ENCODE assay signal across 20 cellular contexts in the genomic region with DNA sequence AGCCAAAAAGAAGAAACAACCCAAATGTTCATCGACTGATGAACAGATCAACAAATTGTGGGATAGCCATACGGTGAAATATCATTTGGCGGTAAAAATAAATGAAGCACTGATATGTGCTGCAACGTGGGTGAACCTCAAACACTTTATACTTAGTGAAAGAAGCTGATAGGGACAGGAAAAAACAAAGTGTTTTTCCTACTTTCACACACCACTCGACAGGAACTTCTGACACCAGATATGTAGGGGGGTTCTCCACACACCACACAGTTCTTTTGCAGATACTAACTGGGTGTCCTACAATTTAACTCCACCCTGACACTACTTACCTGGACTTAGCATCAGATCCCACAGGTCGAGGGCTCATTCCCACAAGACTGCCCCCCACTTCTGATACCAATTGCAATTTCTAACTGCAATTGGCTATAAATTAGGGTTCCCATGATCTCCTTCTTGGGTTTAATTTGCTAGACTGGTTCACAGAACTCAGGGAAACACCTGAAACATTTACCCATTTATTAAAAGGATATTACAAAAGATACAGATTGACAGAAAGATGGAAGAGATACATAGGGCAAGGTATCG. TPM values are rescaled to one million over a fixed set of nuclear protein-coding genes. Genes with fewer than 3 reads are reported as not detected.
DNase-seq lines count a peak whose midpoint lies in the region; ATAC-seq, FAIRE-seq and TF ChIP-seq lines count a peak whose summit lies in the region.
"Had no signal": no experiment of that assay in that cellular context is flagged by ENCODE, and none has a peak within 500 bp of the region (broad histone marks: within the 10 kb centered on the region; RNA-seq: fewer than 3 reads in every experiment).

No MANE protein-coding gene starts in this region.

- H3K23ac ChIP-seq in H9 (ENCODE audit: insufficient read length, low read depth, low read length) = no peak overlapping the region
- no peak overlapping the region for H3K23ac ChIP-seq in mesenchymal stem cell (ENCODE audit: low read length in 2 of 2)

- H2BK120ac ChIP-seq in H9 (ENCODE audit: low read depth, low read length, poor library complexity, severe bottlenecking) (peak overlapping the region; percentile 48), mesenchymal stem cell (ENCODE audit: low read depth, low read length) (no peak overlapping the region)

- H3K27ac ChIP-seq in DND-41 (ENCODE audit: low read length) (0 out of 2 replicates have a peak overlapping the region, but pooled peaks have one; percentile 8), H9 (ENCODE audit: insufficient read length, low read depth, low read length) (no peak overlapping the region), K562 (ENCODE audit: extremely low read depth, low read depth, low read length) (no peak overlapping the region), mesenchymal stem cell (ENCODE audit: low read length, poor library complexity, severe bottlenecking) (no peak overlapping the region), osteoblast (ENCODE audit: low read depth, low read length) (no peak overlapping the region)
- H3K27ac ChIP-seq: BLaER1 treated with 17β-estradiol and CSF1 and Interleukin-3, amounts not matched to agents 10 nM and 100 nM had no signal

- CTCF ChIA-PET in K562 (lab: Yijun Ruan, JAX; ENCODE audit: low intra/inter-chr PET ratio) = no interaction called here

- H3K4ac ChIP-seq in H9 (ENCODE audit: low read depth, low read length) (peak overlapping the region; percentile 50; the same call in 1 of the 2 replicates), mesenchymal stem cell (ENCODE audit: low read depth in 1 of 2, low read length in 2 of 2) (no peak overlapping the region)

- no peak overlapping the region for H2AK5ac ChIP-seq in H9 (ENCODE audit: insufficient read length, low read length)
- no peak overlapping the region for H2AK5ac ChIP-seq in mesenchymal stem cell (ENCODE audit: low read length, severe bottlenecking)

- no peak overlapping the region for H3K4me3 Mint-ChIP-seq in H9
- H3K4me3 Mint-ChIP-seq: B cell; CD14-positive monocyte; CD4-positive, alpha-beta T cell; CD8-positive, alpha-beta memory T cell had no signal

- no peak overlapping the region for H3K4me3 ChIP-seq in DND-41 (ENCODE audit: low read depth in 1 of 2, low read length in 2 of 2)
- H3K4me3 ChIP-seq in K562 = no peak overlapping the region
- H3K4me3 ChIP-seq in mesenchymal stem cell (ENCODE audit: insufficient read depth in 1 of 2, low read depth in 1 of 2, low read length in 2 of 2) = peak overlapping the region in 1 of 2 experiments; percentile 12
- no peak overlapping the region for H3K4me3 ChIP-seq in osteoblast (ENCODE audit: insufficient read depth, low read length)

- H2BK20ac ChIP-seq in H9 (ENCODE audit: low read depth, low read length, poor library complexity, severe bottlenecking) = peak overlapping the region; percentile 94

- no peak for TF ChIP-seq CTCF in DND-41 (IDR thresholded peaks at IDR 0.05; ENCODE audit: borderline replicate concordance, extremely low read depth, low read length, poor library complexity, severe bottlenecking)
- TF ChIP-seq CTCF in H9 (conservative IDR thresholded peaks at IDR 0.05) = no peak
- TF ChIP-seq CTCF in K562 (IDR thresholded peaks at IDR 0.05 in 2 of 3, conservative IDR thresholded peaks at IDR 0.05 in 1 of 3; ENCODE audit: insufficient read depth in 2 of 3, low read depth in 1 of 3, low read length in 3 of 3) = no peak
- TF ChIP-seq CTCF in osteoblast (IDR thresholded peaks at IDR 0.05; ENCODE audit: extremely low read depth, low read depth, low read length) = no peak

- H3K36me3 ChIP-seq in DND-41 (ENCODE audit: insufficient read depth, low read length) (no peaks in the 10 kb centered on the region), K562 (ENCODE audit: control insufficient read depth, insufficient read depth, low read length) (no peaks in the 10 kb centered on the region), mesenchymal stem cell (ENCODE audit: control insufficient read depth in 1 of 2, insufficient read depth in 2 of 2, low read depth in 1 of 2, low read length in 2 of 2) (no peaks in the 10 kb centered on the region), osteoblast (ENCODE audit: insufficient read depth, low read length) (no peaks in the 10 kb centered on the region)

- peaks cover 63% of the 10 kb centered on the region for H3K4me1 ChIP-seq in DND-41 (ENCODE audit: insufficient read depth, low read length)
- peaks cover 6% of the 10 kb centered on the region; the same call in 1 of the 2 replicates for H3K4me1 ChIP-seq in H9 (ENCODE audit: insufficient read depth, low read length)
- H3K4me1 ChIP-seq in K562 (replicated peaks in 1 of 2; ENCODE audit: control insufficient read depth in 2 of 2, insufficient read depth in 2 of 2, low read length in 2 of 2) = peaks cover 4 to 21% of the 10 kb centered on the region in 2 experiments; a peak in 3 of 5 replicates
- peaks cover 3% of the 10 kb centered on the region for H3K4me1 ChIP-seq in mesenchymal stem cell (ENCODE audit: control insufficient read depth, insufficient read depth, low read depth, low read length)
- peaks cover 16% of the 10 kb centered on the region for H3K4me1 ChIP-seq in osteoblast (ENCODE audit: insufficient read depth, low read length)

- ATAC-seq in DND-41 (ENCODE audit: insufficient read depth, low read depth) = no peak
- ATAC-seq in K562 = no peak
- ATAC-seq in HG03196 (IDR thresholded peaks at IDR 0.05; ENCODE audit: unreplicated experiment) = no peak

- H4K5ac ChIP-seq in H9 (ENCODE audit: insufficient read length, low read depth, low read length) = no peak overlapping the region

- no peak for FAIRE-seq in K562 (lab: Jason Lieb, UNC)
- FAIRE-seq: D721Med, GM12891, GM18507 had no signal

- no peak overlapping the region for H2BK5ac ChIP-seq in H9 (ENCODE audit: insufficient read length, low read length)
- no peak overlapping the region for H2BK5ac ChIP-seq in mesenchymal stem cell (ENCODE audit: low read depth, low read length, poor library complexity, severe bottlenecking)

- H3K27me3 Mint-ChIP-seq in H9 (ENCODE audit: low read depth) = no peaks in the 10 kb centered on the region

- BruUV-seq in K562 (replicated peaks; lab: Mats Ljungman, UMichigan) = no TSS peak

- no peaks in the 10 kb centered on the region for H3K9me1 ChIP-seq in K562 (ENCODE audit: control insufficient read depth, insufficient read depth, low read length)

- DNase-seq in DND-41 = no peak
- DNase-seq in H9 = no peak
- no peak for DNase-seq in K562 (ENCODE audit: extremely low read depth in 1 of 4, low spot score in 3 of 4)
- DNase-seq in mesenchymal stem cell = no peak
- DNase-seq in NCI-H446 treated with DMSO at 0.1 percent for 48 hours (lab: John Stamatoyannopoulos, UW) = no peak
- no peak for DNase-seq in osteoblast (ENCODE audit: insufficient read length, low spot score, missing footprints)
- DNase-seq: CD4-positive, alpha-beta T cell; CD8-positive, alpha-beta memory T cell; DMS 273 treated with DMSO at 0.1 percent for 48 hours; DMS79; GF-D8; GOT3; H7 had no signal

- H2BK12ac ChIP-seq in H9 (ENCODE audit: insufficient read length, low read depth, low read length) (no peak overlapping the region), mesenchymal stem cell (ENCODE audit: low read length in 2 of 2) (no peak overlapping the region)

- H4K20me1 ChIP-seq in DND-41 (ENCODE audit: insufficient read depth, low read length) (no peaks in the 10 kb centered on the region), H9 (ENCODE audit: control insufficient read depth, insufficient read depth, insufficient read length) (no peaks in the 10 kb centered on the region), K562 (replicated peaks; ENCODE audit: control insufficient read depth, insufficient read depth, low read length) (no peaks in the 10 kb centered on the region), osteoblast (ENCODE audit: insufficient read depth, low read length) (no peaks in the 10 kb centered on the region)
- H4K20me1 ChIP-seq: BLaER1 treated with 17β-estradiol and CSF1 and Interleukin-3, amounts not matched to agents 10 nM and 100 nM had no signal

- TF ChIP-seq POLR2A in K562 (conservative IDR thresholded peaks at IDR 0.05) = no peak

- H3K14ac ChIP-seq in H9 (ENCODE audit: insufficient read depth, low read length) (no peak overlapping the region), mesenchymal stem cell (ENCODE audit: low read length in 2 of 2) (no peak overlapping the region)

- no peak overlapping the region for H4K8ac ChIP-seq in H9 (replicated peaks; ENCODE audit: insufficient read length, low read depth, low read length)
- no peak overlapping the region for H4K8ac ChIP-seq in mesenchymal stem cell (ENCODE audit: low read length)

- intact Hi-C loops in K562 (cut with micrococcal nuclease) = no loop called here

- H3K4me1 Mint-ChIP-seq in H9 = peaks cover 27% of the 10 kb centered on the region in 2 experiments

- H3K18ac ChIP-seq in H9 (ENCODE audit: insufficient read length, low read depth, low read length) (peak overlapping the region; percentile 40), mesenchymal stem cell (ENCODE audit: low read depth in 1 of 2, low read length in 2 of 2) (no peak overlapping the region)

- peak overlapping the region in 1 of 3 experiments; percentile 25; a peak in 1 of 7 replicates for H3K27ac Mint-ChIP-seq in H9
- H3K27ac Mint-ChIP-seq: B cell; CD14-positive monocyte; CD4-positive, alpha-beta T cell had no signal

- no peak for TF ChIP-seq EP300 in K562 (IDR thresholded peaks at IDR 0.05; ENCODE audit: low read length)

- peaks cover 8 to 9% of the 10 kb centered on the region in 2 experiments; a peak in 3 of 5 replicates for H3K9me3 Mint-ChIP-seq in H9
- H3K9me3 Mint-ChIP-seq: CD4-positive, alpha-beta T cell had no signal

- no peak overlapping the region for H3K4me2 ChIP-seq in DND-41 (ENCODE audit: insufficient read depth, low read length)
- H3K4me2 ChIP-seq in H9 (ENCODE audit: insufficient read depth, insufficient read length, low read length) = no peak overlapping the region
- no peak overlapping the region for H3K4me2 ChIP-seq in K562 (ENCODE audit: insufficient read depth, low read length)
- no peak overlapping the region for H3K4me2 ChIP-seq in mesenchymal stem cell (ENCODE audit: low read length, poor library complexity, severe bottlenecking)
- no peak overlapping the region for H3K4me2 ChIP-seq in osteoblast (ENCODE audit: insufficient read depth, low read length)

- peaks cover 2 to 9% (median 5%) of the 10 kb centered on the region in 3 experiments; a peak in 3 of 7 replicates for H3K36me3 Mint-ChIP-seq in H9 (ENCODE audit: insufficient read depth in 1 of 3, low read depth in 3 of 3)

- H2AFZ ChIP-seq in DND-41 (ENCODE audit: low read depth, low read length) (no peak overlapping the region), H9 (ENCODE audit: low read length) (no peak overlapping the region), K562 (ENCODE audit: low read depth, low read length) (no peak overlapping the region), mesenchymal stem cell (ENCODE audit: low read depth, low read length) (no peak overlapping the region), osteoblast (ENCODE audit: low read length) (no peak overlapping the region)

- in situ Hi-C loops in K562 (cut with MboI) = no loop called here

- H4K91ac ChIP-seq in H9 (ENCODE audit: insufficient read length, low read depth, low read length) (no peak overlapping the region), mesenchymal stem cell (ENCODE audit: low read length) (no peak overlapping the region)

- no CpG with 5 or more reads among the region's 7 CpGs for WGBS in H9 (ENCODE audit: extremely low coverage, insufficient read length, low lambda C conversion rate)
- WGBS in K562 (ENCODE audit: insufficient coverage, low coverage, missing lambda C conversion rate) = 54% methylated on average over 7 of the region's 7 CpGs
- 92% methylated on average over 7 of the region's 7 CpGs for WGBS in mesenchymal stem cell

- H3T11ph ChIP-seq in H9 (ENCODE audit: low read length) = peak overlapping the region; percentile 29

- H3K27me3 ChIP-seq in DND-41 (ENCODE audit: insufficient read depth, low read length, poor library complexity) = no peaks in the 10 kb centered on the region
- no peaks in the 10 kb centered on the region for H3K27me3 ChIP-seq in H9 (ENCODE audit: insufficient read depth, low read length)
- no peaks in the 10 kb centered on the region for H3K27me3 ChIP-seq in K562 (ENCODE audit: control insufficient read depth in 2 of 2, insufficient read depth in 2 of 2, low read length in 2 of 2)
- no peaks in the 10 kb centered on the region for H3K27me3 ChIP-seq in mesenchymal stem cell (ENCODE audit: control insufficient read depth in 1 of 2, insufficient read depth in 1 of 2, low read length in 2 of 2)
- no peaks in the 10 kb centered on the region for H3K27me3 ChIP-seq in osteoblast (ENCODE audit: insufficient read depth, low read length)
- H3K27me3 ChIP-seq: BLaER1 treated with 17β-estradiol and CSF1 and Interleukin-3, amounts not matched to agents 10 nM and 100 nM had no signal

- H2BK15ac ChIP-seq in H9 (ENCODE audit: low read depth, low read length) (no peak overlapping the region), mesenchymal stem cell (ENCODE audit: low read depth, poor library complexity, severe bottlenecking) (peak overlapping the region; percentile 54)

- H3K23me2 ChIP-seq in H9 (ENCODE audit: insufficient read length, low read depth, low read length, poor library complexity, severe bottlenecking) = no peaks in the 10 kb centered on the region

- TF ChIP-seq RAD21 in K562 (CRISPR knock-in tag; conservative IDR thresholded peaks at IDR 0.05 in 1 of 2, IDR thresholded peaks at IDR 0.05 in 1 of 2) = no peak

- no peaks in the 10 kb centered on the region for H3K9me3 ChIP-seq in DND-41 (ENCODE audit: insufficient read depth, low read length, severe bottlenecking)
- no peaks in the 10 kb centered on the region for H3K9me3 ChIP-seq in H9 (ENCODE audit: control insufficient read depth, low read depth, low read length)
- no peaks in the 10 kb centered on the region for H3K9me3 ChIP-seq in K562 (replicated peaks; ENCODE audit: control insufficient read depth, insufficient read depth, low read depth, low read length)
- H3K9me3 ChIP-seq in mesenchymal stem cell (ENCODE audit: control insufficient read depth, low read length) = no peaks in the 10 kb centered on the region
- no peaks in the 10 kb centered on the region for H3K9me3 ChIP-seq in osteoblast (ENCODE audit: low read depth, low read length)

- H3K79me2 ChIP-seq in DND-41 (ENCODE audit: insufficient read depth, low read length) (no peaks in the 10 kb centered on the region), H9 (ENCODE audit: insufficient read depth, low read length) (no peaks in the 10 kb centered on the region), K562 (ENCODE audit: control insufficient read depth, insufficient read depth, low read length) (no peaks in the 10 kb centered on the region), osteoblast (ENCODE audit: insufficient read depth, low read length) (no peaks in the 10 kb centered on the region)

- H3K79me1 ChIP-seq in H9 (ENCODE audit: insufficient read depth, low read depth, low read length, poor library complexity, severe bottlenecking) (no peaks in the 10 kb centered on the region), mesenchymal stem cell (replicated peaks; ENCODE audit: low read length, poor library complexity, severe bottlenecking) (no peaks in the 10 kb centered on the region)

- no peak overlapping the region for H3K56ac ChIP-seq in H9 (ENCODE audit: insufficient read length, low read depth, low read length)

- no peak overlapping the region for H3K9ac ChIP-seq in DND-41 (ENCODE audit: low read depth, low read length)
- H3K9ac ChIP-seq in H9 (ENCODE audit: extremely low read depth, insufficient read length, low read length) = no peak overlapping the region
- H3K9ac ChIP-seq in K562 (ENCODE audit: insufficient read depth in 1 of 2, low read depth in 2 of 2, low read length in 2 of 2) = no peak overlapping the region
- no peak overlapping the region for H3K9ac ChIP-seq in mesenchymal stem cell (ENCODE audit: low read length)
- H3K9ac ChIP-seq: BLaER1 treated with 17β-estradiol and CSF1 and Interleukin-3, amounts not matched to agents 10 nM and 100 nM had no signal

- POLR2A ChIA-PET in K562 (lab: Yijun Ruan, JAX) = no interaction called here

RNA-seq across cellular contexts. Expression of a gene that starts 35.7 kb away (rescaled TPM):
- total RNA-seq in H9 (2021) (39.0 and 39.9 TPM in 2 replicates), K562 (2014; rRNA removed) (7.2 and 9.2 TPM in 2 replicates), K562 (2014; rRNA removed; fragmentation: Illumina TruSeq; extraction: Trizol) (20.1 and 24.4 TPM in 2 replicates), K562 (2015; rRNA removed; fragmentation: Illumina TruSeq; extraction: Trizol) (17.1 and 19.4 TPM in 2 replicates), K562 (2021) (17.6 and 23.5 TPM in 2 replicates), osteoblast (10.9 and 15.3 TPM in 2 replicates)
- total RNA-seq in K562 (2011; cell fraction: chromatin; rRNA removed; ENCODE audit: low replicate concordance) = 16.4 and 77.7 TPM in 2 replicates
- 11.0 and 16.2 TPM in 2 replicates for total RNA-seq in K562 (2011; cell fraction: nucleolus; rRNA removed)
- 31.3 and 61.9 TPM in 2 replicates for total RNA-seq in K562 (2011; cell fraction: nucleoplasm; rRNA removed)
- polyA plus RNA-seq in K562 (2011; rRNA removed) (29.5 and 30.6 TPM in 2 replicates), K562 (2014; fragmentation: Illumina TruSeq; extraction: Trizol) (26.8 and 33.2 TPM in 2 replicates), K562 (2014; fragmentation: Nextera tagmentation; extraction: Ambion mirVana) (1 to 10 TPM; 7.3 to 7.7 TPM), K562 (2014; rRNA removed) (30.4 and 31.6 TPM in 2 replicates)
- 10.0 and 21.1 TPM in 2 replicates for polyA plus RNA-seq in K562 (2011; cell fraction: cytosol; rRNA removed)
- 27.1 and 38.8 TPM in 2 replicates for polyA plus RNA-seq in K562 (2011; cell fraction: nucleus; rRNA removed)
- 13.6 and 33.7 TPM in 2 replicates for polyA plus RNA-seq in K562 (2012)
- polyA minus RNA-seq in K562 (2011; rRNA and poly(A)+ RNA removed) = 44.2 and 52.3 TPM in 2 replicates
- 11.2 and 14.7 TPM in 2 replicates for polyA minus RNA-seq in K562 (2011; cell fraction: cytosol; rRNA and poly(A)+ RNA removed)
- 63.7 and 116 TPM in 2 replicates for polyA minus RNA-seq in K562 (2011; cell fraction: nucleus; rRNA and poly(A)+ RNA removed)
- 15.3 TPM for polyA plus RNA-seq in mesenchymal stem cell (2013, experiment 1 of 2)
- 15.0 TPM for polyA plus RNA-seq in mesenchymal stem cell (2013, experiment 2 of 2)
